In the genomic region with DNA sequence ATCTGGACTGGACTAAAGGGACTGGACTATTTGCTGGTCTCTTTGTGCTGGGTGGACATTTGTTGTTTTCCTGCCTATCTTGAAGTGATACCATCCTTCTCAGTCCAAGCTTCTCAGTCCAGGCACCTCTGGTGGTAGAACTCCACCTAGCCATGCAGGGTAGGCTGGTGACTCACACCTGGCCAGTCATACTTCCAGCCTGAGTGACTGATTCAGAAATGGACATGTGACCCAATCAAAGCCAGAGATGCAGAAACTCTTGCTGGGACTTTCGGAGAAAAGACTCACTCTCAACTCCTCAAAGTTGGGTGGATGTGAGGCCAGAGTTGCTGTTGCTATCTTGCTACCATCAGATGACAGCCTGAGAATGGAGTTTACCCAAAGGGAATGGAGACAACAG, we compare ENCODE assay signal across 15 cellular contexts. TPM values are rescaled to one million over a fixed set of nuclear protein-coding genes. Genes with fewer than 3 reads are reported as not detected.
DNase-seq lines count a peak whose midpoint lies in the region; ATAC-seq, FAIRE-seq and TF ChIP-seq lines count a peak whose summit lies in the region.
"Had no signal": no experiment of that assay in that cellular context is flagged by ENCODE, and none has a peak within 500 bp of the region (broad histone marks: within the 10 kb centered on the region; RNA-seq: fewer than 3 reads in every experiment).

No MANE protein-coding gene starts in this region.

- no peak for FAIRE-seq in K562 (lab: Jason Lieb, UNC)

- H2BK15ac ChIP-seq in IMR-90 (ENCODE audit: low read depth, low read length) (no peak overlapping the region), mesendoderm (replicated peaks; ENCODE audit: low read depth) (no peak overlapping the region)

- H2AK5ac ChIP-seq in IMR-90 (ENCODE audit: low read depth, low read length) (no peak overlapping the region), mesendoderm (ENCODE audit: low read length) (no peak overlapping the region)

- no peak overlapping the region for H2BK20ac ChIP-seq in IMR-90 (ENCODE audit: low read depth, low read length)

- ATAC-seq in IMR-90 (ENCODE audit: low read depth) (no peak), K562 (no peak), GM21737 (IDR thresholded peaks at IDR 0.05; ENCODE audit: unreplicated experiment) (no peak), HG03439 (IDR thresholded peaks at IDR 0.05; ENCODE audit: unreplicated experiment) (no peak)

- H3K9ac ChIP-seq in IMR-90 (ENCODE audit: low read depth, low read length) (no peak overlapping the region), K562 (ENCODE audit: insufficient read depth in 1 of 2, low read depth in 2 of 2, low read length in 2 of 2) (no peak overlapping the region), mesendoderm (ENCODE audit: low read length) (no peak overlapping the region)

- H4K91ac ChIP-seq in IMR-90 (ENCODE audit: insufficient read depth, low read depth, low read length): no peak overlapping the region

- no peak overlapping the region for H3K27ac ChIP-seq in IMR-90 (ENCODE audit: insufficient read depth, low read length)
- H3K27ac ChIP-seq in K562 (ENCODE audit: extremely low read depth, low read depth, low read length): no peak overlapping the region
- no peak overlapping the region for H3K27ac ChIP-seq in mesendoderm (ENCODE audit: low read depth, low read length)
- H3K27ac ChIP-seq: thoracic aorta had no signal

- H3K18ac ChIP-seq in IMR-90 (ENCODE audit: low read depth, low read length) (no peak overlapping the region), mesendoderm (ENCODE audit: low read length) (no peak overlapping the region)

- POLR2A ChIA-PET in IMR-90 (lab: Charles Lee; ENCODE audit: unreplicated experiment) (no interaction called here), K562 (lab: Yijun Ruan, JAX) (interaction anchor here (0.7 kb wide), 1 partner anchor 77 kb away, joined by 3 read pairs; no protein-coding TSS in a partner anchor)

- H2BK120ac ChIP-seq in IMR-90 (ENCODE audit: low read depth, low read length): no peak overlapping the region
- H2BK120ac ChIP-seq in mesendoderm (ENCODE audit: low read depth, low read length): no peak overlapping the region

- H3K9me3 ChIP-seq in IMR-90 (ENCODE audit: control insufficient read depth, insufficient read depth, low read length): no peaks in the 10 kb centered on the region
- no peaks in the 10 kb centered on the region for H3K9me3 ChIP-seq in K562 (replicated peaks; ENCODE audit: control insufficient read depth, insufficient read depth, low read depth, low read length)
- H3K9me3 ChIP-seq: thoracic aorta had no signal

- TF ChIP-seq EP300 in K562 (IDR thresholded peaks at IDR 0.05; ENCODE audit: low read length): no peak

- no peaks in the 10 kb centered on the region for H4K20me1 ChIP-seq in IMR-90 (ENCODE audit: insufficient read depth, low read length)
- H4K20me1 ChIP-seq in K562 (replicated peaks; ENCODE audit: control insufficient read depth, insufficient read depth, low read length): no peaks in the 10 kb centered on the region

- H3K4me2 ChIP-seq in IMR-90 (ENCODE audit: low read depth, low read length): no peak overlapping the region
- H3K4me2 ChIP-seq in K562 (ENCODE audit: insufficient read depth, low read length): no peak overlapping the region
- H3K4me2 ChIP-seq in mesendoderm (ENCODE audit: low read length): no peak overlapping the region

- H4K8ac ChIP-seq in IMR-90 (ENCODE audit: low read depth in 2 of 2, low read length in 2 of 2) (no peak overlapping the region), mesendoderm (ENCODE audit: low read depth, low read length) (no peak overlapping the region)

- intact Hi-C loops in IMR-90 (cut with micrococcal nuclease): no loop called here
- intact Hi-C loops in K562 (cut with micrococcal nuclease): no loop called here

- CTCF ChIA-PET in IMR-90 (lab: Yijun Ruan, JAX) (no interaction called here), K562 (lab: Yijun Ruan, JAX; ENCODE audit: low intra/inter-chr PET ratio) (no interaction called here)

- H2AK9ac ChIP-seq in IMR-90 (replicated peaks; ENCODE audit: low read depth, low read length, poor library complexity): no peak overlapping the region

- H4K5ac ChIP-seq in IMR-90 (ENCODE audit: low read depth, low read length) (no peak overlapping the region), mesendoderm (ENCODE audit: low read length) (no peak overlapping the region)

- H3K27me3 ChIP-seq in IMR-90 (ENCODE audit: control insufficient read depth, insufficient read depth, low read length) (peaks cover 2% of the 10 kb centered on the region; the same call in 1 of the 2 replicates), K562 (ENCODE audit: control insufficient read depth in 2 of 2, insufficient read depth in 2 of 2, low read length in 2 of 2) (no peaks in the 10 kb centered on the region; a peak in 1 of 5 replicates), mesendoderm (ENCODE audit: insufficient read depth, low read length, poor library complexity) (no peaks in the 10 kb centered on the region)

- H3K14ac ChIP-seq in IMR-90 (replicated peaks; ENCODE audit: low read depth, low read length): no peak overlapping the region

- DNase-seq in ELF-1 (ENCODE audit: low read depth, low spot score) (peak; percentile 10), IMR-90 (peak; percentile 40), K562 (ENCODE audit: extremely low read depth in 1 of 4, low spot score in 3 of 4) (no peak), mesendoderm (peak; percentile 23), NK-92 (lab: John Stamatoyannopoulos, UW; ENCODE audit: unreplicated experiment) (no peak), activated gamma-delta T cell treated with Interleukin-2 at 50 U/mL for 16 hours (no peak)
- DNase-seq: anterior cingulate cortex; left cardiac atrium; NCI-H446 treated with DMSO at 0.1 percent for 48 hours; occipital lobe; stimulated activated CD4-positive, alpha-beta T cell treated with anti-CD3 and anti-CD28 coated beads, Interleukin-4, amount 100 ng/mL, for 24 hours had no signal

- H3K56ac ChIP-seq in IMR-90 (ENCODE audit: extremely low read depth, insufficient read depth, low read length): no peak overlapping the region
- H3K56ac ChIP-seq in mesendoderm (ENCODE audit: low read length): no peak overlapping the region

- no peak overlapping the region for H3K23ac ChIP-seq in IMR-90 (ENCODE audit: low read depth, low read length)
- no peak overlapping the region for H3K23ac ChIP-seq in mesendoderm (ENCODE audit: low read length)

- BruUV-seq in IMR-90 (replicated peaks; lab: Mats Ljungman, UMichigan) (no TSS peak), K562 (replicated peaks; lab: Mats Ljungman, UMichigan) (no TSS peak)

- H3K79me1 ChIP-seq in IMR-90 (ENCODE audit: low read depth in 1 of 2, low read length in 2 of 2): no peaks in the 10 kb centered on the region
- H3K79me1 ChIP-seq in mesendoderm (ENCODE audit: low read length): no peaks in the 10 kb centered on the region

- no peaks in the 10 kb centered on the region for H3K4me1 ChIP-seq in IMR-90 (ENCODE audit: control insufficient read depth, insufficient read depth, low read length)
- H3K4me1 ChIP-seq in K562 (replicated peaks in 1 of 2; ENCODE audit: control insufficient read depth in 2 of 2, insufficient read depth in 2 of 2, low read length in 2 of 2): no peaks in the 10 kb centered on the region; a peak in 1 of 5 replicates
- peaks cover 4% of the 10 kb centered on the region for H3K4me1 ChIP-seq in mesendoderm (ENCODE audit: control insufficient read depth, low read depth, low read length)

- H3K79me2 ChIP-seq in K562 (ENCODE audit: control insufficient read depth, insufficient read depth, low read length): no peaks in the 10 kb centered on the region
- no peaks in the 10 kb centered on the region for H3K79me2 ChIP-seq in mesendoderm (ENCODE audit: control insufficient read depth, insufficient read depth, low read length)

- H3K4ac ChIP-seq in IMR-90 (ENCODE audit: low read depth, low read length): no peak overlapping the region
- H3K4ac ChIP-seq in mesendoderm (ENCODE audit: low read depth, low read length): no peak overlapping the region

- WGBS in IMR-90 (ENCODE audit: extremely low coverage in 2 of 2, insufficient read length in 1 of 2), 2 experiments: no CpG with 5 or more reads among the region's 1 CpG
- WGBS in K562 (ENCODE audit: insufficient coverage, low coverage, missing lambda C conversion rate): 15% methylated on average over 1 of the region's 1 CpG
- WGBS in mesendoderm (ENCODE audit: extremely low coverage, insufficient coverage, low lambda C conversion rate): no CpG with 5 or more reads among the region's 1 CpG

- no peak overlapping the region for H2BK5ac ChIP-seq in IMR-90 (ENCODE audit: low read depth, low read length, poor library complexity, severe bottlenecking)
- H2BK5ac ChIP-seq in mesendoderm (ENCODE audit: low read length): no peak overlapping the region

- H2AFZ ChIP-seq in IMR-90 (replicated peaks; ENCODE audit: low read length, poor library complexity) (no peak overlapping the region), K562 (ENCODE audit: low read depth, low read length) (no peak overlapping the region)

- in situ Hi-C loops in IMR-90 (cut with MboI; ENCODE audit: low sequenced_read_pairs) (no loop called here), K562 (cut with MboI) (no loop called here)

- TF ChIP-seq CTCF in IMR-90 (conservative IDR thresholded peaks at IDR 0.05; ENCODE audit: low read depth, low read length) (no peak), K562 (IDR thresholded peaks at IDR 0.05 in 2 of 3, conservative IDR thresholded peaks at IDR 0.05 in 1 of 3; ENCODE audit: insufficient read depth in 2 of 3, low read depth in 1 of 3, low read length in 3 of 3) (no peak)

- H3K4me3 ChIP-seq in IMR-90 (ENCODE audit: insufficient read depth, low read depth, low read length) (no peak overlapping the region), K562 (no peak overlapping the region), mesendoderm (ENCODE audit: low read length) (no peak overlapping the region)
- H3K4me3 ChIP-seq: thoracic aorta had no signal

- H3K9me1 ChIP-seq in IMR-90 (ENCODE audit: insufficient read depth, low read length): no peaks in the 10 kb centered on the region
- H3K9me1 ChIP-seq in K562 (ENCODE audit: control insufficient read depth, insufficient read depth, low read length): no peaks in the 10 kb centered on the region

- dilution Hi-C loops in IMR-90 (cut with HindIII; ENCODE audit: low sequenced_read_pairs, unreplicated experiment): no loop called here

- no peaks in the 10 kb centered on the region for H3K36me3 ChIP-seq in IMR-90 (ENCODE audit: control insufficient read depth, insufficient read depth, low read length)
- no peaks in the 10 kb centered on the region for H3K36me3 ChIP-seq in K562 (ENCODE audit: control insufficient read depth, insufficient read depth, low read length)
- no peaks in the 10 kb centered on the region for H3K36me3 ChIP-seq in mesendoderm (ENCODE audit: control insufficient read depth, insufficient read depth, low read length)
- H3K36me3 ChIP-seq: thoracic aorta had no signal

- TF ChIP-seq POLR2A in IMR-90 (IDR thresholded peaks at IDR 0.05; ENCODE audit: low read depth, low read length) (no peak), K562 (conservative IDR thresholded peaks at IDR 0.05) (no peak)

- TF ChIP-seq RAD21 in IMR-90 (IDR thresholded peaks at IDR 0.05; ENCODE audit: low read length) (no peak), K562 (CRISPR knock-in tag; conservative IDR thresholded peaks at IDR 0.05 in 1 of 2, IDR thresholded peaks at IDR 0.05 in 1 of 2) (no peak)

RNA-seq across cellular contexts. Expression of gene ASB14, which starts 5.6 kb away (rescaled TPM):
- total RNA-seq in IMR-90 (2012; rRNA removed): not detected in 2 replicates
- not detected in 2 replicates for polyA plus RNA-seq in IMR-90 (2012; rRNA removed)
- not detected in 2 replicates for polyA plus RNA-seq in IMR-90 (2012; cell fraction: cytosol; rRNA removed)
- polyA plus RNA-seq in IMR-90 (2012; cell fraction: nucleus; rRNA removed; ENCODE audit: low replicate concordance): not detected in 2 replicates
- total RNA-seq in K562 (2011; cell fraction: chromatin; rRNA removed; ENCODE audit: low replicate concordance): not detected in 2 replicates
- total RNA-seq in K562 (2011; cell fraction: nucleolus; rRNA removed): not detected in 2 replicates
- total RNA-seq in K562 (2011; cell fraction: nucleoplasm; rRNA removed): not detected in 2 replicates
- 0.04 TPM in 1 of 2 replicates, not detected in the other for total RNA-seq in K562 (2014; rRNA removed)
- total RNA-seq in K562 (2014; rRNA removed; fragmentation: Illumina TruSeq; extraction: Trizol): not detected in 2 replicates
- not detected in 2 replicates for total RNA-seq in K562 (2015; rRNA removed; fragmentation: Illumina TruSeq; extraction: Trizol)
- total RNA-seq in K562 (2021): not detected in 2 replicates
- polyA plus RNA-seq in K562 (2011; rRNA removed): 0.03 TPM in 1 of 2 replicates, not detected in the other
- polyA plus RNA-seq in K562 (2011; cell fraction: cytosol; rRNA removed): not detected in 2 replicates
- not detected in 2 replicates for polyA plus RNA-seq in K562 (2011; cell fraction: nucleus; rRNA removed)
- polyA plus RNA-seq in K562 (2012): 0.13 and 0.21 TPM in 2 replicates
- not detected in 2 replicates for polyA plus RNA-seq in K562 (2014; fragmentation: Illumina TruSeq; extraction: Trizol)
- polyA plus RNA-seq in K562 (2014; fragmentation: Nextera tagmentation; extraction: Ambion mirVana): under 1 TPM; 0.01 to 0.07 TPM
- not detected in 2 replicates for polyA plus RNA-seq in K562 (2014; rRNA removed)
- not detected in 2 replicates for polyA minus RNA-seq in K562 (2011; rRNA and poly(A)+ RNA removed)
- not detected in 2 replicates for polyA minus RNA-seq in K562 (2011; cell fraction: cytosol; rRNA and poly(A)+ RNA removed)
- not detected in 2 replicates for polyA minus RNA-seq in K562 (2011; cell fraction: nucleus; rRNA and poly(A)+ RNA removed)
- not detected for polyA plus RNA-seq in mesendoderm (2013, experiment 1 of 2)
- not detected for polyA plus RNA-seq in mesendoderm (2013, experiment 2 of 2)
- total RNA-seq: activated CD8-positive, alpha-beta memory T cell treated with anti-CD3 and anti-CD28 coated beads for 36 hours; occipital lobe; thoracic aorta had no signal

Comparison
In these comparisons a context has a peak if more than half of its experiments do, and no peak if none do; other contexts are left out.
1. DNase-seq: peak in ELF-1 (single experiment), IMR-90 (single experiment) and mesendoderm (single experiment); none in K562 (0 of 4), NK-92 (single experiment) and activated gamma-delta T cell treated with Interleukin-2 at 50 U/mL for 16 hours (single experiment).